Comparison of ENCODE assay signal across 1 cellular context in the genomic region with DNA sequence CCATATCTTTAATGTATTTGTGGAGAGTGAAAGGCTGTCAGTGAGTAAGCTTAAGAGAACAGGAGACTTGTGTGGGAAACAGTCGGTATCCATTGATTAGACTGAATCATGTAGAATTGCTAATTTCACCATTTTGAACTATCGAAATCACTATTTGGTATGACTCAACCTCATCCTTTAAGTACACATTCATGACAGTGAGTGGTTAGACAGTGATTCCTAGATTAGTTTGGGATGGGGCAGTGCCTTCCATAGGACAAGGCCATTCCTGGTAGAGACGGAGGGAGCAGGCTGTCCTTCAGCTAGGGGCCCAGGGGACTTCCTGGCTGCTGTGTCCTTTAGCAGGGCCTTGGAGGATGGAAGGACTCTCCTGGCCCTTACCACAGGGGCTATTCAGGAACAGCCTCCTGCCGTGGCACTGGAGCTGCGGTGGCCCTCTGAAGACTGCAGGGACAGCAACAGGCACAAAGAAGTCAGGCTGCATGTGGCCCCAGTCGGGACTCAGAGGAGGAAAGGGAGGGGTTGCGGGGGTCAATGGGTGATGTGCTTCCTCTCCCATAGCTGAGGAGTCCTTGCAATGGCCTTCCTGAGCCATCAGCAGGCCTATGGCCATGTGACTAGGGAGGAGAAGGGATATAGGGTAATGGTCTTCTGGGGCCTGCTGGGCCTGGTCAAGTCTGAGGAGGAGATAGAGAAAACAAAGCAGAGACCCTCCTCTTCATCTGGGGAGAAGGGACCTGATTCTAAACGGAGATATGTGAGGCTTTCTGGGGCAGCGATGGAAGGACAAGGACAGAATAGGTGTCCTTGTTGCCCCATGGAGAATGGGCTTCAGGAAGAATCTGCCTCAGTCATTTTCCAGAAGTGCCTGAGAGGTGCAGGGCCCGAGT.
A peak's percentile ranks its signal among the peaks of the same experiment; 100 is the strongest.
TF ChIP-seq lines count a peak whose summit lies in the region.

No MANE protein-coding gene starts in this region.

TF ChIP-seq in HepG2, 621 proteins besides CTCF, POLR2A, EP300 and RAD21 (continued from another document and continues in another):
- TF ChIP-seq, protein P1, sequence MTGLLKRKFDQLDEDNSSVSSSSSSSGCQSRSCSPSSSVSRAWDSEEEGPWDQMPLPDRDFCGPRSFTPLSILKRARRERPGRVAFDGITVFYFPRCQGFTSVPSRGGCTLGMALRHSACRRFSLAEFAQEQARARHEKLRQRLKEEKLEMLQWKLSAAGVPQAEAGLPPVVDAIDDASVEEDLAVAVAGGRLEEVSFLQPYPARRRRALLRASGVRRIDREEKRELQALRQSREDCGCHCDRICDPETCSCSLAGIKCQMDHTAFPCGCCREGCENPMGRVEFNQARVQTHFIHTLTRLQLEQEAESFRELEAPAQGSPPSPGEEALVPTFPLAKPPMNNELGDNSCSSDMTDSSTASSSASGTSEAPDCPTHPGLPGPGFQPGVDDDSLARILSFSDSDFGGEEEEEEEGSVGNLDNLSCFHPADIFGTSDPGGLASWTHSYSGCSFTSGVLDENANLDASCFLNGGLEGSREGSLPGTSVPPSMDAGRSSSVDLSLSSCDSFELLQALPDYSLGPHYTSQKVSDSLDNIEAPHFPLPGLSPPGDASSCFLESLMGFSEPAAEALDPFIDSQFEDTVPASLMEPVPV (CRISPR knock-in tag; IDR thresholded peaks at IDR 0.05) = no peak; the same call in 1 of the 2 replicates
- TF ChIP-seq NFKB2 (CRISPR knock-in tag; IDR thresholded peaks at IDR 0.05; ENCODE audit: borderline replicate concordance) (peak; percentile 74; the same call in 1 of the 2 replicates), RAD51 (IDR thresholded peaks at IDR 0.05; ENCODE audit: borderline replicate concordance) (no peak), SRSF9 (IDR thresholded peaks at IDR 0.05; ENCODE audit: borderline replicate concordance, insufficient read depth, low read depth, low read length, poor library complexity, severe bottlenecking) (no peak), ZNF253 (CRISPR knock-in tag; IDR thresholded peaks at IDR 0.05; ENCODE audit: borderline replicate concordance) (no peak), TARDBP (CRISPR knock-in tag; IDR thresholded peaks at IDR 0.05) (peak; percentile 72; the same call in 1 of the 2 replicates), SIX4 (CRISPR knock-in tag; IDR thresholded peaks at IDR 0.05) (no peak), TBX3 (IDR thresholded peaks at IDR 0.05; ENCODE audit: borderline replicate concordance) (no peak), POLR2G (IDR thresholded peaks at IDR 0.05; ENCODE audit: low read depth, low read length) (peak; percentile 65), MBNL3 (CRISPR knock-in tag; conservative IDR thresholded peaks at IDR 0.05) (no peak), ZSCAN31 (CRISPR knock-in tag; IDR thresholded peaks at IDR 0.05; ENCODE audit: low read depth) (peak; percentile 72; the same call in 1 of the 2 replicates), FOSL2 (CRISPR knock-in tag; IDR thresholded peaks at IDR 0.05) (peak; percentile 61), HINFP (CRISPR knock-in tag; IDR thresholded peaks at IDR 0.05; ENCODE audit: low read depth) (peak; percentile 83), NONO (IDR thresholded peaks at IDR 0.05) (no peak), NONO (CRISPR knock-in tag; conservative IDR thresholded peaks at IDR 0.05) (0 out of 2 replicates have a peak, but pooled peaks have one; percentile 50), ZBTB3 (CRISPR knock-in tag; IDR thresholded peaks at IDR 0.05; ENCODE audit: borderline replicate concordance, low read depth) (peak; percentile 28; the same call in 1 of the 2 replicates), SIN3A (IDR thresholded peaks at IDR 0.05; ENCODE audit: borderline replicate concordance, low read depth, low read length) (peak; percentile 38; the same call in 1 of the 2 replicates), SAP130 (CRISPR knock-in tag; IDR thresholded peaks at IDR 0.05; ENCODE audit: low read depth) (peak; percentile 21; the same call in 1 of the 2 replicates), ZNF773 (CRISPR knock-in tag; IDR thresholded peaks at IDR 0.05; ENCODE audit: borderline replicate concordance) (no peak), CBX2 (IDR thresholded peaks at IDR 0.05; ENCODE audit: low read depth, low read length) (no peak), CBX2 (CRISPR knock-in tag; IDR thresholded peaks at IDR 0.05; ENCODE audit: low read depth) (no peak), BORCS8-MEF2B (CRISPR knock-in tag; IDR thresholded peaks at IDR 0.05) (no peak), ZNF230 (CRISPR knock-in tag; IDR thresholded peaks at IDR 0.05) (peak; percentile 71; the same call in 1 of the 2 replicates), NFKBIZ (CRISPR knock-in tag; IDR thresholded peaks at IDR 0.05) (0 out of 2 replicates have a peak, but pooled peaks have one; percentile 18), ERF (CRISPR knock-in tag; IDR thresholded peaks at IDR 0.05) (no peak; the same call in none of the 2 replicates), SNAPC2 (CRISPR knock-in tag; IDR thresholded peaks at IDR 0.05) (no peak), THAP11 (CRISPR knock-in tag; IDR thresholded peaks at IDR 0.05) (no peak), CCDC6 (CRISPR knock-in tag; IDR thresholded peaks at IDR 0.05) (peak; percentile 41; the same call in 1 of the 2 replicates), NR2C2 (CRISPR knock-in tag; IDR thresholded peaks at IDR 0.05; ENCODE audit: borderline replicate concordance) (peak; percentile 35; the same call in 1 of the 2 replicates), ZC3H13 (CRISPR knock-in tag; IDR thresholded peaks at IDR 0.05) (peak; percentile 84), SRY (CRISPR knock-in tag; IDR thresholded peaks at IDR 0.05) (peak; percentile 58; the same call in 1 of the 2 replicates), ZNF691 (CRISPR knock-in tag; IDR thresholded peaks at IDR 0.05; ENCODE audit: borderline replicate concordance, low read depth) (0 out of 2 replicates have a peak, but pooled peaks have one; percentile 18), HMGA1 (CRISPR knock-in tag; conservative IDR thresholded peaks at IDR 0.05) (no peak), ZEB1 (IDR thresholded peaks at IDR 0.05; ENCODE audit: insufficient replicate concordance, low read depth) (peak; percentile 3), EZH2 (conservative IDR thresholded peaks at IDR 0.05; ENCODE audit: low read depth, low read length) (no peak), ZNF782 (CRISPR knock-in tag; IDR thresholded peaks at IDR 0.05; ENCODE audit: borderline replicate concordance) (no peak; the same call in 1 of the 2 replicates), ZNF749 (CRISPR knock-in tag; IDR thresholded peaks at IDR 0.05; ENCODE audit: borderline replicate concordance) (peak; percentile 61), ZNF451 (CRISPR knock-in tag; IDR thresholded peaks at IDR 0.05) (0 out of 2 replicates have a peak, but pooled peaks have one; percentile 13)
- TF ChIP-seq, protein P2, sequence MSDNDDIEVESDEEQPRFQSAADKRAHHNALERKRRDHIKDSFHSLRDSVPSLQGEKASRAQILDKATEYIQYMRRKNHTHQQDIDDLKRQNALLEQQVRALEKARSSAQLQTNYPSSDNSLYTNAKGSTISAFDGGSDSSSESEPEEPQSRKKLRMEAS (IDR thresholded peaks at IDR 0.05) = peak; percentile 56; the same call in 1 of the 2 replicates
- TF ChIP-seq, protein P3, sequence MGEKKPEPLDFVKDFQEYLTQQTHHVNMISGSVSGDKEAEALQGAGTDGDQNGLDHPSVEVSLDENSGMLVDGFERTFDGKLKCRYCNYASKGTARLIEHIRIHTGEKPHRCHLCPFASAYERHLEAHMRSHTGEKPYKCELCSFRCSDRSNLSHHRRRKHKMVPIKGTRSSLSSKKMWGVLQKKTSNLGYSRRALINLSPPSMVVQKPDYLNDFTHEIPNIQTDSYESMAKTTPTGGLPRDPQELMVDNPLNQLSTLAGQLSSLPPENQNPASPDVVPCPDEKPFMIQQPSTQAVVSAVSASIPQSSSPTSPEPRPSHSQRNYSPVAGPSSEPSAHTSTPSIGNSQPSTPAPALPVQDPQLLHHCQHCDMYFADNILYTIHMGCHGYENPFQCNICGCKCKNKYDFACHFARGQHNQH (CRISPR knock-in tag; IDR thresholded peaks at IDR 0.05) = peak; percentile 43
- TF ChIP-seq, protein P4, sequence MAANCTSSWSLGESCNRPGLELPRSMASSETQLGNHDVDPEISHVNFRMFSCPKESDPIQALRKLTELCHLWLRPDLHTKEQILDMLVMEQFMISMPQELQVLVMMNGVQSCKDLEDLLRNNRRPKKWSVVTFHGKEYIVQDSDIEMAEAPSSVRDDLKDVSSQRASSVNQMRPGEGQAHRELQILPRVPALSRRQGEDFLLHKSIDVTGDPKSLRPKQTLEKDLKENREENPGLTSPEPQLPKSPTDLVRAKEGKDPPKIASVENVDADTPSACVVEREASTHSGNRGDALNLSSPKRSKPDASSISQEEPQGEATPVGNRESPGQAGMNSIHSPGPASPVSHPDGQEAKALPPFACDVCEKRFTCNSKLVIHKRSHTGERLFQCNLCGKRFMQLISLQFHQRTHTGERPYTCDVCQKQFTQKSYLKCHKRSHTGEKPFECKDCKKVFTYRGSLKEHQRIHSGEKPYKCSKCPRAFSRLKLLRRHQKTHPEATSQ (CRISPR knock-in tag; IDR thresholded peaks at IDR 0.05; ENCODE audit: borderline replicate concordance) = 0 out of 2 replicates have a peak, but pooled peaks have one; percentile 52
- TF ChIP-seq, protein P5, sequence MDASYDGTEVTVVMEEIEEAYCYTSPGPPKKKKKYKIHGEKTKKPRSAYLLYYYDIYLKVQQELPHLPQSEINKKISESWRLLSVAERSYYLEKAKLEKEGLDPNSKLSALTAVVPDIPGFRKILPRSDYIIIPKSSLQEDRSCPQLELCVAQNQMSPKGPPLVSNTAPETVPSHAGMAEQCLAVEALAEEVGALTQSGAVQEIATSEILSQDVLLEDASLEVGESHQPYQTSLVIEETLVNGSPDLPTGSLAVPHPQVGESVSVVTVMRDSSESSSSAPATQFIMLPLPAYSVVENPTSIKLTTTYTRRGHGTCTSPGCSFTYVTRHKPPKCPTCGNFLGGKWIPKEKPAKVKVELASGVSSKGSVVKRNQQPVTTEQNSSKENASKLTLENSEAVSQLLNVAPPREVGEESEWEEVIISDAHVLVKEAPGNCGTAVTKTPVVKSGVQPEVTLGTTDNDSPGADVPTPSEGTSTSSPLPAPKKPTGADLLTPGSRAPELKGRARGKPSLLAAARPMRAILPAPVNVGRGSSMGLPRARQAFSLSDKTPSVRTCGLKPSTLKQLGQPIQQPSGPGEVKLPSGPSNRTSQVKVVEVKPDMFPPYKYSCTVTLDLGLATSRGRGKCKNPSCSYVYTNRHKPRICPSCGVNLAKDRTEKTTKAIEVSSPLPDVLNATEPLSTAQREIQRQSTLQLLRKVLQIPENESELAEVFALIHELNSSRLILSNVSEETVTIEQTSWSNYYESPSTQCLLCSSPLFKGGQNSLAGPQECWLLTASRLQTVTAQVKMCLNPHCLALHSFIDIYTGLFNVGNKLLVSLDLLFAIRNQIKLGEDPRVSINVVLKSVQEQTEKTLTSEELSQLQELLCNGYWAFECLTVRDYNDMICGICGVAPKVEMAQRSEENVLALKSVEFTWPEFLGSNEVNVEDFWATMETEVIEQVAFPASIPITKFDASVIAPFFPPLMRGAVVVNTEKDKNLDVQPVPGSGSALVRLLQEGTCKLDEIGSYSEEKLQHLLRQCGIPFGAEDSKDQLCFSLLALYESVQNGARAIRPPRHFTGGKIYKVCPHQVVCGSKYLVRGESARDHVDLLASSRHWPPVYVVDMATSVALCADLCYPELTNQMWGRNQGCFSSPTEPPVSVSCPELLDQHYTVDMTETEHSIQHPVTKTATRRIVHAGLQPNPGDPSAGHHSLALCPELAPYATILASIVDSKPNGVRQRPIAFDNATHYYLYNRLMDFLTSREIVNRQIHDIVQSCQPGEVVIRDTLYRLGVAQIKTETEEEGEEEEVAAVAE (CRISPR knock-in tag; IDR thresholded peaks at IDR 0.05; ENCODE audit: borderline replicate concordance) = no peak; the same call in 1 of the 2 replicates
- TF ChIP-seq, protein P6, sequence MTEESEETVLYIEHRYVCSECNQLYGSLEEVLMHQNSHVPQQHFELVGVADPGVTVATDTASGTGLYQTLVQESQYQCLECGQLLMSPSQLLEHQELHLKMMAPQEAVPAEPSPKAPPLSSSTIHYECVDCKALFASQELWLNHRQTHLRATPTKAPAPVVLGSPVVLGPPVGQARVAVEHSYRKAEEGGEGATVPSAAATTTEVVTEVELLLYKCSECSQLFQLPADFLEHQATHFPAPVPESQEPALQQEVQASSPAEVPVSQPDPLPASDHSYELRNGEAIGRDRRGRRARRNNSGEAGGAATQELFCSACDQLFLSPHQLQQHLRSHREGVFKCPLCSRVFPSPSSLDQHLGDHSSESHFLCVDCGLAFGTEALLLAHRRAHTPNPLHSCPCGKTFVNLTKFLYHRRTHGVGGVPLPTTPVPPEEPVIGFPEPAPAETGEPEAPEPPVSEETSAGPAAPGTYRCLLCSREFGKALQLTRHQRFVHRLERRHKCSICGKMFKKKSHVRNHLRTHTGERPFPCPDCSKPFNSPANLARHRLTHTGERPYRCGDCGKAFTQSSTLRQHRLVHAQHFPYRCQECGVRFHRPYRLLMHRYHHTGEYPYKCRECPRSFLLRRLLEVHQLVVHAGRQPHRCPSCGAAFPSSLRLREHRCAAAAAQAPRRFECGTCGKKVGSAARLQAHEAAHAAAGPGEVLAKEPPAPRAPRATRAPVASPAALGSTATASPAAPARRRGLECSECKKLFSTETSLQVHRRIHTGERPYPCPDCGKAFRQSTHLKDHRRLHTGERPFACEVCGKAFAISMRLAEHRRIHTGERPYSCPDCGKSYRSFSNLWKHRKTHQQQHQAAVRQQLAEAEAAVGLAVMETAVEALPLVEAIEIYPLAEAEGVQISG (CRISPR knock-in tag; IDR thresholded peaks at IDR 0.05) = peak; percentile 37
